Comparison of ENCODE assay signal across 1 cellular context in the genomic region with DNA sequence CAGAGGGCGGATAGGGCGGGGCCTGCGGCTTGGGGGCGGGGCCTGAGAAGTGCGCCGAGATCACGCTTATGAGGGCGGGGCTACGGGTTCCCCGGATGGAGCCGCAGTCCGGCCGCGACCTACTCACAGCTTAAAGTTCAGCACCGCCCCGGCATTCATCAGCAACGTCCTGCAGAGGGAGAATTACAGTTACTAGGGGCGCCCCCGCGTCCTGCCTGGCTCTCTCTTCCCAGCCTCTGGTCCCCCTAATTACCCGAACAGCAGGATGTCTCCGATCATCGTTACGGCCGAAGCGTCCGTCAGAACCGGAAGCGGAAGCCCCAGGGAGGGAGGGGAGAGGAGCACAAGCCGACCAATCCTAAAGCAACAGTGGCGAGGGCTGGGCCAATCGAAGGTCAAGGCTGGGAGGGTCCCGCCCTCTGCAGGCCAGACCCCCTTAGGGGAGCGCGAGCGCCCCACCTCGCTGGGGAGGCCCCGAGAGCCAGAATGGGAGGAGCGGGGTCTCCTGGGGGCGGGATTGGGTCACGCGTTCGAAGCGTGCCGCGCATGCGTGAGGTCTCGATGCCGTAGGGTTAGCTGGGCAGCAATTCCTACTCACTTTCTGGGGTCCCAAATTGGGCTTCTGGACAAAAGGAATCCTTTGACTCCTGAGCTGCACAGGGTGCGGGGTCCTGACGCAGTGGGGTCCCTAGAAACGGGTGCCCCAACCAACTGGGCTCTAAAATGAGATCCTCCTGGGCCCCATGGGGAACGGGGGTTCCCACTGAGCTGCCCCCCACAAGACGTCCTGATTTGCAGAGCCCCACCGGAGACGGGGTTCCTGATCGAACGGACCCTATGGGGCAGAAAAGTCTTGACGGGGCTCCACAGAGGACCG.
TF ChIP-seq lines count a peak whose summit lies in the region.

TSS of gene SMIM7 (minus strand) at position 313 of the 877 bp plus-strand sequence. CDS start at position 279, 34 bp downstream.

TF ChIP-seq in K562, 482 proteins besides CTCF, POLR2A, EP300 and RAD21 (continued from another document and continues in another):
- TF ChIP-seq GTF3C2 (IDR thresholded peaks at IDR 0.05; ENCODE audit: borderline replicate concordance, extremely low read depth, insufficient read length), result no peak
- TF ChIP-seq ARID4B (CRISPR knock-in tag; IDR thresholded peaks at IDR 0.05), result no peak
- no peak for TF ChIP-seq BMI1 (IDR thresholded peaks at IDR 0.05; ENCODE audit: low read length)
- peak; percentile 91 for TF ChIP-seq ASH1L (IDR thresholded peaks at IDR 0.05; ENCODE audit: borderline replicate concordance, low read depth, partially characterized antibody)
- no peak for TF ChIP-seq E4F1 (CRISPR knock-in tag; IDR thresholded peaks at IDR 0.05; ENCODE audit: borderline replicate concordance)
- no peak for TF ChIP-seq ZNF277 (CRISPR knock-in tag; IDR thresholded peaks at IDR 0.05; ENCODE audit: borderline replicate concordance)
- TF ChIP-seq, protein P1, sequence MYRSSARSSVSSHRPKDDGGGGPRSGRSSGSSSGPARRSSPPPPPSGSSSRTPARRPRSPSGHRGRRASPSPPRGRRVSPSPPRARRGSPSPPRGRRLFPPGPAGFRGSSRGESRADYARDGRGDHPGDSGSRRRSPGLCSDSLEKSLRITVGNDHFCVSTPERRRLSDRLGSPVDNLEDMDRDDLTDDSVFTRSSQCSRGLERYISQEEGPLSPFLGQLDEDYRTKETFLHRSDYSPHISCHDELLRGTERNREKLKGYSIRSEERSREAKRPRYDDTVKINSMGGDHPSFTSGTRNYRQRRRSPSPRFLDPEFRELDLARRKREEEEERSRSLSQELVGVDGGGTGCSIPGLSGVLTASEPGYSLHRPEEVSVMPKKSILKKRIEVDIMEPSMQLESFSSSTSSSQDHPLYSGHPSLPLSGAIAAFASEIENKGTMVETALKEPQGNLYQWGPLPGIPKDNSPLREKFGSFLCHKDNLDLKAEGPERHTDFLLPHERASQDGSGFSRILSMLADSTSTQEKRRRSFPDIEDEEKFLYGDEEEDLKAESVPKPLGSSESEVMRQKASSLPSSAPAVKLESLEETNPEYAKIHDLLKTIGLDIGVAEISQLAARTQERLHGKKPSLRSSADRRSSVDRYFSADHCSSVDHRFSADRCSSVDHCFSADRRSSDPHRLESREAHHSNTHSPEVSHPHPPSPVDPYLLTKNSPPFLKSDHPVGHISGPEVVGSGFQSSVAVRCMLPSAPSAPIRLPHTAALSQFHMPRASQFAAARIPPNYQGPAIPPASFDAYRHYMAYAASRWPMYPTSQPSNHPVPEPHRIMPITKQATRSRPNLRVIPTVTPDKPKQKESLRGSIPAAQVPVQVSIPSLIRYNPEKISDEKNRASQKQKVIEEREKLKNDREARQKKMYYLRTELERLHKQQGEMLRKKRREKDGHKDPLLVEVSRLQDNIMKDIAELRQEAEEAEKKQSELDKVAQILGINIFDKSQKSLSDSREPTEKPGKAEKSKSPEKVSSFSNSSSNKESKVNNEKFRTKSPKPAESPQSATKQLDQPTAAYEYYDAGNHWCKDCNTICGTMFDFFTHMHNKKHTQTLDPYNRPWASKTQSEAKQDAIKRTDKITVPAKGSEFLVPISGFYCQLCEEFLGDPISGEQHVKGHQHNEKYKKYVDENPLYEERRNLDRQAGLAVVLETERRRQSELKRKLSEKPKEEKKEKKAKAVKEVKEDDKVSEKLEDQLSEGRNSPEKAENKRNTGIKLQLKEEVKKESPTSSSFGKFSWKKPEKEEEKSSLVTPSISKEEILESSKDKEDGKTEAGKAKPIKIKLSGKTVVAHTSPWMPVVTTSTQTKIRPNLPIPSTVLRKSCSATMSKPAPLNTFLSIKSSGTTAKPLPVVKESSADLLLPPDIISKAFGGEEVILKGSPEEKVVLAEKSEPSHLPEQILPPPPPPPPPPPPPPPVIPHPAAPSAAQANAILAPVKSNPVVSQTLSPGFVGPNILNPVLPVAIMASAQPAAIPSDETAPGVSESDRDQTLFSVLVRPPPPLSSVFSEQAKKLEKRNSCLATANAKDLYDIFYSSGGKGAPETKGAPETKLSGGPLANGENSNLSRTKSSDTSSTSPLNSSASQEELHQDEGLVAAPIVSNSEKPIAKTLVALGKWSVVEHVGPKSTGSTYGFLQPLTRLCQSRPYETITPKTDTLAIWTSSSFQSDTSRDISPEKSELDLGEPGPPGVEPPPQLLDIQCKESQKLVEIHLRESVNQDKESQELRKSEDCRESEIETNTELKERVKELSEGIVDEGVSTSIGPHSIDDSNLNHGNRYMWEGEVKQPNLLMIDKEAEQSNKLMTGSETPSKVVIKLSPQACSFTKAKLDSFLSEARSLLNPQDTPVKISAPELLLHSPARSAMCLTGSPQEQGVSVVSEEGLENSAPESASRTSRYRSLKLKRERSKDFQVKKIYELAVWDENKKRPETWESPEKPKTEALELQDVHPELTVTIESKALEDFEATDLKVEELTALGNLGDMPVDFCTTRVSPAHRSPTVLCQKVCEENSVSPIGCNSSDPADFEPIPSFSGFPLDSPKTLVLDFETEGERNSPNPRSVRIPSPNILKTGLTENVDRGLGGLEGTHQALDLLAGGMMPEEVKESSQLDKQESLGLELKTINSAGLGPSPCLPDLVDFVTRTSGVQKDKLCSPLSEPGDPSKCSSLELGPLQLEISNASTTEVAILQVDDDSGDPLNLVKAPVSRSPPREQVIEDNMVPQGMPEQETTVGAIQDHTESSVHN (IDR thresholded peaks at IDR 0.05; ENCODE audit: borderline replicate concordance in 1 of 2, low read depth in 1 of 2), result peak in 1 of 2 experiments; percentile 47; a peak in 1 of 4 replicates
- peak in 1 of 2 experiments; percentile 81; a peak in 2 of 4 replicates for TF ChIP-seq SRF (CRISPR knock-in tag; IDR thresholded peaks at IDR 0.05)
- no peak for TF ChIP-seq GATAD2B (IDR thresholded peaks at IDR 0.05; ENCODE audit: borderline replicate concordance)
- TF ChIP-seq ZNF174 (CRISPR knock-in tag; IDR thresholded peaks at IDR 0.05), result no peak
- peak; percentile 50 to 63; a peak in 1 of 4 replicates for TF ChIP-seq FOXK2 (conservative IDR thresholded peaks at IDR 0.05 in 1 of 2, IDR thresholded peaks at IDR 0.05 in 1 of 2; ENCODE audit: low read depth in 2 of 2)
- no peak for TF ChIP-seq RFX5 (IDR thresholded peaks at IDR 0.05; ENCODE audit: low read depth, low read length)
- no peak for TF ChIP-seq THAP7 (CRISPR knock-in tag; IDR thresholded peaks at IDR 0.05)
- TF ChIP-seq KDM1A (IDR thresholded peaks at IDR 0.05), result no peak
- no peak for TF ChIP-seq TSHZ1 (CRISPR knock-in tag; IDR thresholded peaks at IDR 0.05)
- TF ChIP-seq HINFP (tag; conservative IDR thresholded peaks at IDR 0.05; ENCODE audit: low read depth), result no peak
- TF ChIP-seq SRSF3 (IDR thresholded peaks at IDR 0.05; ENCODE audit: insufficient read depth, low read length), result no peak
